In genomic region chr3:156838035-156838434, GRCh38 we compare ENCODE assay signal across 6 cellular contexts.
"Had no signal": no experiment of that assay in that cellular context is flagged by ENCODE, and none has a peak within 500 bp of the region (broad histone marks: within the 10 kb centered on the region; RNA-seq: fewer than 3 reads in every experiment).

No MANE protein-coding gene starts in this region.

- H3K36me3 Mint-ChIP-seq: IgD-negative memory B cell had no signal

- H3K27me3 Mint-ChIP-seq: IgD-negative memory B cell had no signal

- H2AFZ ChIP-seq: GM23248 had no signal

- H3K9me3 ChIP-seq: HAP-1 had no signal

- H3K9ac ChIP-seq: GM23248 had no signal

- H3K36me3 ChIP-seq: HAP-1 had no signal

- H3K4me1 Mint-ChIP-seq: IgD-negative memory B cell had no signal

- H3K27ac ChIP-seq: GM23248 had no signal

- H3K4me3 ChIP-seq: GM23248, HAP-1 had no signal

- H3K9me3 Mint-ChIP-seq: IgD-negative memory B cell had no signal

- H3K4me3 Mint-ChIP-seq: IgD-negative memory B cell had no signal

- H3K27ac Mint-ChIP-seq: IgD-negative memory B cell had no signal

- DNase-seq: GM23248, GOT3, H7, KBM-7 had no signal
